ENCODE assay signal across 1 cellular context in genomic region chr2:27118525-27119329, GRCh38.
A peak's percentile ranks its signal among the peaks of the same experiment; 100 is the strongest.
TF ChIP-seq lines count a peak whose summit lies in the region.

Gene CGREF1 (minus strand): TSS chr2:27119128. CDS start chr2:27104366, 14,762 bp downstream.

TF ChIP-seq in H1, 55 proteins besides CTCF, POLR2A, EP300 and RAD21 (continued from another document):
- TF ChIP-seq USF2 (IDR thresholded peaks at IDR 0.05; ENCODE audit: low read length): no peak
- no peak for TF ChIP-seq ZNF274 (IDR thresholded peaks at IDR 0.05; ENCODE audit: borderline replicate concordance, extremely low read depth, low read length)
- TF ChIP-seq GTF2F1 (IDR thresholded peaks at IDR 0.05; ENCODE audit: borderline replicate concordance, low read depth, low read length): no peak
- TF ChIP-seq E2F6 (IDR thresholded peaks at IDR 0.05): peak; percentile 74
- no peak for TF ChIP-seq RXRA (IDR thresholded peaks at IDR 0.05; ENCODE audit: insufficient read depth, low read depth, low read length)
- peak; percentile 37 for TF ChIP-seq CTBP2 (IDR thresholded peaks at IDR 0.05; ENCODE audit: borderline replicate concordance, insufficient read depth, insufficient read length, low read length)
- no peak for TF ChIP-seq HDAC2 (IDR thresholded peaks at IDR 0.05; ENCODE audit: borderline replicate concordance in 1 of 2, low read depth in 2 of 2, low read length in 2 of 2)
- no peak for TF ChIP-seq BRCA1 (IDR thresholded peaks at IDR 0.05; ENCODE audit: low read depth, low read length)
- TF ChIP-seq EZH2 (IDR thresholded peaks at IDR 0.05; ENCODE audit: low read depth, low read length, severe bottlenecking): peak; percentile 48
- no peak for TF ChIP-seq CEBPB (IDR thresholded peaks at IDR 0.05; ENCODE audit: low read depth, low read length)
- TF ChIP-seq SP1 (IDR thresholded peaks at IDR 0.05; ENCODE audit: low read depth, low read length): no peak
- no peak for TF ChIP-seq JUN (IDR thresholded peaks at IDR 0.05; ENCODE audit: low read depth, low read length)
- TF ChIP-seq YY1 (IDR thresholded peaks at IDR 0.05; ENCODE audit: low read depth, low read length): no peak
- no peak for TF ChIP-seq HDAC6 (IDR thresholded peaks at IDR 0.05; ENCODE audit: low read depth, low read length)
- TF ChIP-seq PHF8 (conservative IDR thresholded peaks at IDR 0.05; ENCODE audit: low read depth, low read length): no peak
- TF ChIP-seq POLR2AphosphoS5 (IDR thresholded peaks at IDR 0.05; ENCODE audit: low read depth, low read length): no peak
- no peak for TF ChIP-seq RNF2 (IDR thresholded peaks at IDR 0.05; ENCODE audit: borderline replicate concordance, low read depth, low read length, missing control alignments, poor library complexity, severe bottlenecking)
- no peak for TF ChIP-seq JUND (IDR thresholded peaks at IDR 0.05; ENCODE audit: low read length)
- no peak for TF ChIP-seq POU5F1 (IDR thresholded peaks at IDR 0.05; ENCODE audit: low read depth, low read length)
- TF ChIP-seq SP2 (IDR thresholded peaks at IDR 0.05; ENCODE audit: low read length): no peak
- TF ChIP-seq RBBP5 (IDR thresholded peaks at IDR 0.05; ENCODE audit: borderline replicate concordance, low read depth, low read length): no peak; the same call in 1 of the 2 replicates
- TF ChIP-seq CHD7 (IDR thresholded peaks at IDR 0.05; ENCODE audit: insufficient replicate concordance, low read length): no peak
- TF ChIP-seq SAP30 (IDR thresholded peaks at IDR 0.05; ENCODE audit: insufficient read depth, insufficient replicate concordance, low read length): no peak
- no peak for TF ChIP-seq TCF12 (IDR thresholded peaks at IDR 0.05; ENCODE audit: low read depth, low read length)
- no peak for TF ChIP-seq FOSL1 (IDR thresholded peaks at IDR 0.05; ENCODE audit: insufficient read depth, low read depth, low read length)
- TF ChIP-seq ATF2 (IDR thresholded peaks at IDR 0.05; ENCODE audit: low read length): no peak
- no peak for TF ChIP-seq SP4 (IDR thresholded peaks at IDR 0.05; ENCODE audit: low read length)
- TF ChIP-seq CBX8 (IDR thresholded peaks at IDR 0.05; ENCODE audit: borderline replicate concordance, low read depth, low read length): no peak
- TF ChIP-seq ASH2L (IDR thresholded peaks at IDR 0.05; ENCODE audit: low read length): no peak
- no peak for TF ChIP-seq NANOG (IDR thresholded peaks at IDR 0.05; ENCODE audit: insufficient read depth, low read depth, low read length, poor library complexity, severe bottlenecking)
- no peak; the same call in 1 of the 2 replicates for TF ChIP-seq CREB1 (IDR thresholded peaks at IDR 0.05)
- TF ChIP-seq ATF3 (IDR thresholded peaks at IDR 0.05; ENCODE audit: insufficient read depth, low read depth, low read length): no peak
- no peak for TF ChIP-seq EGR1 (IDR thresholded peaks at IDR 0.05; ENCODE audit: borderline replicate concordance, low read depth, low read length)
- TF ChIP-seq SRF (IDR thresholded peaks at IDR 0.05; ENCODE audit: low read depth, low read length): no peak
- TF ChIP-seq GABPA (IDR thresholded peaks at IDR 0.05; ENCODE audit: borderline replicate concordance, insufficient read depth, low read length): no peak
- TF ChIP-seq KDM5A (IDR thresholded peaks at IDR 0.05; ENCODE audit: low read length): no peak
- no peak for TF ChIP-seq MAFK (IDR thresholded peaks at IDR 0.05; ENCODE audit: low read depth, low read length)
- TF ChIP-seq KDM1A (IDR thresholded peaks at IDR 0.05; ENCODE audit: borderline replicate concordance, low read length): peak; percentile 98; the same call in 1 of the 2 replicates
- TF ChIP-seq BACH1 (IDR thresholded peaks at IDR 0.05; ENCODE audit: low read length): peak; percentile 24; the same call in 1 of the 2 replicates
- no peak for TF ChIP-seq CBX5 (IDR thresholded peaks at IDR 0.05; ENCODE audit: low read depth, low read length)
- no peak for TF ChIP-seq RFX5 (IDR thresholded peaks at IDR 0.05; ENCODE audit: borderline replicate concordance, low read depth, low read length)
- no peak for TF ChIP-seq SIX5 (IDR thresholded peaks at IDR 0.05; ENCODE audit: low read depth, low read length)
- peak; percentile 76 for TF ChIP-seq MAX (IDR thresholded peaks at IDR 0.05)
TF ChIP-seq in H1: peak in this region for 11.
